ENCODE assay signal across 18 cellular contexts in the genomic region with DNA sequence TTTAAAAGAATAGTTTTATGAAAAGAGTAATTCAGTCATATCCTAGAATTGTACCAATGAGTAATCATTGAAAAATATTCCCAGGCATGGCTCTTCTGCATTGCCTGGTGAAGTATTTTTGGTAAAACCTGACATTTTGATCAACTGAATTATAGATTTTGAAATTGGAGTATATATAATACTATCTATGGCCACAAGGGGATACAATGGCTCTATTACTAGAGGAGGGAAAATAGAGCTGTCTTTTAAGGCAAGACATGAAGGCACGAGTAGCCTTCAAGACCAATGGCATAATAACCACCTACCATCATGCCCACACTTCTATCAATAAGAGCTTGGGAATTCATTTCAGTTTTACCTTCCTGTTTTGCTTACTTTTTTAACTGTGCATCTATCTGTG.
DNase-seq lines count a peak whose midpoint lies in the region; ATAC-seq and TF ChIP-seq lines count a peak whose summit lies in the region.
"Had no signal": no experiment of that assay in that cellular context is flagged by ENCODE, and none has a peak within 500 bp of the region (broad histone marks: within the 10 kb centered on the region; RNA-seq: fewer than 3 reads in every experiment).

No MANE protein-coding gene starts in this region.

- H3K4me1 ChIP-seq in OCI-LY3 (ENCODE audit: low read length), result no peaks in the 10 kb centered on the region
- H3K4me1 ChIP-seq: stomach had no signal

- no peak overlapping the region for H3K4me3 Mint-ChIP-seq in osteocyte (ENCODE audit: unreplicated experiment)
- H3K4me3 Mint-ChIP-seq: B cell; brain; effector memory CD8-positive, alpha-beta T cell; WTC11 had no signal

- no peak overlapping the region for H3K4me2 ChIP-seq in OCI-LY3 (ENCODE audit: low read length)

- H3K27me3 ChIP-seq in AG04450 (ENCODE audit: control insufficient read depth, insufficient read depth, low read length) (no peaks in the 10 kb centered on the region), OCI-LY3 (ENCODE audit: low read depth, low read length) (no peaks in the 10 kb centered on the region)
- H3K27me3 ChIP-seq: stomach had no signal

- no peak overlapping the region for H2AFZ ChIP-seq in OCI-LY3 (ENCODE audit: low read depth, low read length)

- DNase-seq in AG04450 (ENCODE audit: low read depth, low spot score) (no peak), epithelial cell of esophagus (ENCODE audit: low read depth) (peak; percentile 18), NCI-H2171 treated with DMSO at 0.1 percent for 48 hours (lab: John Stamatoyannopoulos, UW) (no peak), nucleus accumbens (lab: John Stamatoyannopoulos, UW) (no peak), dermis blood vessel endothelial cell (no peak), osteocyte (ENCODE audit: extremely low spot score, unreplicated experiment) (no peak)
- DNase-seq: activated effector memory CD4-positive, alpha-beta T cell treated with anti-CD3 and anti-CD28 coated beads, Interleukin-2, amount 50 U/mL, for 16 hours; effector memory CD8-positive, alpha-beta T cell; IMR-90; midbrain; NCI-H1417 treated with DMSO at 0.1 percent for 48 hours; NCI-H345; stomach had no signal

- peak; percentile 14; the same call in 1 of the 2 replicates for TF ChIP-seq CTCF in AG04450 (IDR thresholded peaks at IDR 0.05; ENCODE audit: low read depth, low read length)
- TF ChIP-seq CTCF in OCI-LY3 (IDR thresholded peaks at IDR 0.05; ENCODE audit: low read depth, low read length), result peak; percentile 32
- TF ChIP-seq CTCF in epithelial cell of esophagus (IDR thresholded peaks at IDR 0.05; ENCODE audit: insufficient read depth, low read depth, low read length, missing control alignments), result peak; percentile 35
- TF ChIP-seq CTCF in osteocyte (IDR thresholded peaks at IDR 0.05), result no peak

- CTCF ChIA-PET in AG04450 (lab: Charles Lee), result interaction anchor here (1.0 kb wide), 1 partner anchor 356 kb away, joined by 4 read pairs; no protein-coding TSS in a partner anchor

- peaks cover 35% of the 10 kb centered on the region for H3K9me3 Mint-ChIP-seq in osteocyte (ENCODE audit: unreplicated experiment)
- H3K9me3 Mint-ChIP-seq: effector memory CD8-positive, alpha-beta T cell had no signal

- no peaks in the 10 kb centered on the region for H3K27me3 Mint-ChIP-seq in osteocyte (ENCODE audit: unreplicated experiment)
- H3K27me3 Mint-ChIP-seq: B cell had no signal

- no peak overlapping the region for H3K27ac ChIP-seq in AG04450 (ENCODE audit: low read depth, low read length)
- H3K27ac ChIP-seq in OCI-LY3 (ENCODE audit: low read length), result no peak overlapping the region
- H3K27ac ChIP-seq: stomach had no signal

- no peaks in the 10 kb centered on the region for H3K4me1 Mint-ChIP-seq in osteocyte (ENCODE audit: unreplicated experiment)
- H3K4me1 Mint-ChIP-seq: B cell, brain, WTC11 had no signal

- POLR2A ChIA-PET in AG04450 (lab: Yijun Ruan, JAX), result no interaction called here

- H4K20me1 ChIP-seq in OCI-LY3 (ENCODE audit: insufficient read depth, low read length), result no peaks in the 10 kb centered on the region

- H3K9me3 ChIP-seq in AG04450 (ENCODE audit: control insufficient read depth, insufficient read depth, low read length) (no peaks in the 10 kb centered on the region), OCI-LY3 (ENCODE audit: insufficient read depth, low read length) (no peaks in the 10 kb centered on the region)
- H3K9me3 ChIP-seq: stomach had no signal

- ATAC-seq in GM18498 (IDR thresholded peaks at IDR 0.05; ENCODE audit: unreplicated experiment), result peak; percentile 61
- ATAC-seq: effector memory CD8-positive, alpha-beta T cell; WTC11 had no signal

- no peaks in the 10 kb centered on the region for H3K79me2 ChIP-seq in OCI-LY3 (ENCODE audit: low read length)

- no peak overlapping the region for H3K4me3 ChIP-seq in AG04450 (ENCODE audit: low read depth, low read length)
- no peak overlapping the region for H3K4me3 ChIP-seq in OCI-LY3 (ENCODE audit: low read length)
- H3K4me3 ChIP-seq in epithelial cell of esophagus (ENCODE audit: low read length), result no peak overlapping the region
- H3K4me3 ChIP-seq: stomach had no signal

- no peak overlapping the region for H3K27ac Mint-ChIP-seq in osteocyte (ENCODE audit: unreplicated experiment)
- H3K27ac Mint-ChIP-seq: B cell; brain; effector memory CD8-positive, alpha-beta T cell; WTC11 had no signal

- H3K9ac ChIP-seq in OCI-LY3 (ENCODE audit: low read length), result no peak overlapping the region

- no peaks in the 10 kb centered on the region for H3K36me3 Mint-ChIP-seq in osteocyte (ENCODE audit: unreplicated experiment)
- H3K36me3 Mint-ChIP-seq: brain had no signal

- H3K36me3 ChIP-seq in OCI-LY3 (replicated peaks; ENCODE audit: low read depth, low read length), result no peaks in the 10 kb centered on the region
- H3K36me3 ChIP-seq: stomach had no signal
